Comparison of ENCODE assay signal across 8 cellular contexts in genomic region chr11:554428-554823, GRCh38. TPM values are rescaled to one million over a fixed set of nuclear protein-coding genes. Genes with fewer than 3 reads are reported as not detected.
DNase-seq lines count a peak whose midpoint lies in the region; ATAC-seq and TF ChIP-seq lines count a peak whose summit lies in the region.
"Had no signal": no experiment of that assay in that cellular context is flagged by ENCODE, and none has a peak within 500 bp of the region (broad histone marks: within the 10 kb centered on the region; RNA-seq: fewer than 3 reads in every experiment).

No MANE protein-coding gene starts in this region.

- 0% methylated on average over 2 of the region's 21 CpGs; no CpG with 5 or more reads in 1 of the 2 donors for WGBS in esophagus squamous epithelium, 2 donors

- peaks cover 28% of the 10 kb centered on the region for H3K27me3 ChIP-seq in GM23338 (ENCODE audit: insufficient read depth)
- H3K27me3 ChIP-seq in Peyer's patch = peaks cover 0 to 9% of the 10 kb centered on the region in 2 donors
- H3K27me3 ChIP-seq in esophagus squamous epithelium = peaks cover 0 to 92% (median 3%) of the 10 kb centered on the region in 4 donors
- peaks cover 50 to 56% (median 55%) of the 10 kb centered on the region in 3 donors for H3K27me3 ChIP-seq in gastrocnemius medialis

- TF ChIP-seq CTCF in GM23338 (conservative IDR thresholded peaks at IDR 0.05; ENCODE audit: low read depth in 2 of 2) (no peak), Peyer's patch (IDR thresholded peaks at IDR 0.05) (no peak), esophagus squamous epithelium (IDR thresholded peaks at IDR 0.05) (no peak), gastrocnemius medialis (IDR thresholded peaks at IDR 0.05 in 4 of 5, conservative IDR thresholded peaks at IDR 0.05 in 1 of 5) (no peak)

- H3K4me1 ChIP-seq in GM23338 (ENCODE audit: insufficient read depth) (peaks cover 5% of the 10 kb centered on the region; the same call in 1 of the 2 replicates), Peyer's patch (peaks cover 0 to 24% (median 18%) of the 10 kb centered on the region in 4 donors), esophagus squamous epithelium (peaks cover 15 to 29% (median 20%) of the 10 kb centered on the region in 3 donors), gastrocnemius medialis (peaks cover 8 to 9% of the 10 kb centered on the region in 2 donors)

- peak overlapping the region; percentile 64 for H3K4me3 ChIP-seq in GM23338
- H3K4me3 ChIP-seq in Peyer's patch = peak overlapping the region in 3 of 4 donors; percentile 50
- H3K4me3 ChIP-seq in esophagus squamous epithelium = peak overlapping the region; percentile 27 to 62 (median 44)
- peak overlapping the region in 3 of 4 donors; percentile 5 to 43 (median 37) for H3K4me3 ChIP-seq in gastrocnemius medialis

- intact Hi-C loops in esophagus squamous epithelium (cut with DNase I) = no loop called here
- intact Hi-C loops in gastrocnemius medialis (cut with DNase I; ENCODE audit: low total_unique reads) = no loop called here

- peak; percentile 14 for ATAC-seq in GM23338
- no peak for ATAC-seq in gastrocnemius medialis
- no peak for ATAC-seq in HG03039 (IDR thresholded peaks at IDR 0.05; ENCODE audit: unreplicated experiment)

- peaks cover 6% of the 10 kb centered on the region; the same call in 2 of the 3 replicates for H3K4me1 Mint-ChIP-seq in GM23338

- no peaks in the 10 kb centered on the region for H3K9me2 ChIP-seq in GM23338 (ENCODE audit: insufficient read depth)

- peak overlapping the region; percentile 87 for H3K4me2 ChIP-seq in GM23338

- H2AFZ ChIP-seq in GM23338 = peak overlapping the region; percentile 84; the same call in 1 of the 2 replicates

- H3K9me3 ChIP-seq in Peyer's patch (no peaks in the 10 kb centered on the region), esophagus squamous epithelium (no peaks in the 10 kb centered on the region), gastrocnemius medialis (no peaks in the 10 kb centered on the region)

- H3K36me3 Mint-ChIP-seq in GM23338 (ENCODE audit: low read depth) = no peaks in the 10 kb centered on the region
- H3K36me3 Mint-ChIP-seq: type B pancreatic cell had no signal

- peak overlapping the region; percentile 55; the same call in 2 of the 3 replicates for H3K4me3 Mint-ChIP-seq in GM23338
- H3K4me3 Mint-ChIP-seq: type B pancreatic cell had no signal

- no peaks in the 10 kb centered on the region for H4K20me1 ChIP-seq in GM23338 (replicated peaks; ENCODE audit: insufficient read depth)

- peaks cover 2% of the 10 kb centered on the region; the same call in 1 of the 3 replicates for H3K9me3 Mint-ChIP-seq in GM23338
- H3K9me3 Mint-ChIP-seq: type B pancreatic cell had no signal

- peaks cover 22% of the 10 kb centered on the region for H3K27me3 Mint-ChIP-seq in GM23338 (ENCODE audit: insufficient read depth, low read depth, poor library complexity)

- TF ChIP-seq POLR2A in Peyer's patch (IDR thresholded peaks at IDR 0.05) (no peak), esophagus squamous epithelium (IDR thresholded peaks at IDR 0.05) (no peak), gastrocnemius medialis (IDR thresholded peaks at IDR 0.05) (no peak)

- DNase-seq in GM23338 (ENCODE audit: low spot score) = peak; percentile 54
- no peak for DNase-seq in Peyer's patch
- DNase-seq in esophagus squamous epithelium (lab: John Stamatoyannopoulos, UW) = no peak
- no peak for DNase-seq in gastrocnemius medialis
- no peak for DNase-seq in activated effector memory CD4-positive, alpha-beta T cell treated with Interleukin-2 at 50 U/mL for 16 hours
- DNase-seq in activated gamma-delta T cell (lab: John Stamatoyannopoulos, UW) = no peak

- in situ Hi-C loops in gastrocnemius medialis (cut with MboI; ENCODE audit: low sequenced_read_pairs in 4 of 4) = loop anchor here (25.0 kb wide), 2 partner anchors 158 to 183 kb away; partner anchors contain the start of genes EPS8L2 (in 3 of the 4) and TALDO1 (in 1 of the 4)

- no peak overlapping the region for H3K27ac Mint-ChIP-seq in GM23338
- H3K27ac Mint-ChIP-seq: type B pancreatic cell had no signal

- H3F3A ChIP-seq in GM23338 (replicated peaks; ENCODE audit: low read depth) = 0 out of 2 replicates have a peak, but pooled peaks cover 7% of the 10 kb centered on the region

- H3K27ac ChIP-seq in GM23338 (ENCODE audit: low read depth) (no peak overlapping the region), Peyer's patch (peak overlapping the region in 1 of 4 donors; percentile 49), esophagus squamous epithelium (no peak overlapping the region), gastrocnemius medialis (no peak overlapping the region)

- H3K36me3 ChIP-seq in GM23338 (ENCODE audit: insufficient read depth) (no peaks in the 10 kb centered on the region), Peyer's patch (no peaks in the 10 kb centered on the region), esophagus squamous epithelium (no peaks in the 10 kb centered on the region), gastrocnemius medialis (no peaks in the 10 kb centered on the region)

- H3K79me2 ChIP-seq in GM23338 (replicated peaks; ENCODE audit: insufficient read depth) = no peaks in the 10 kb centered on the region

TF ChIP-seq in GM23338, 12 proteins besides CTCF, POLR2A, EP300 and RAD21:
- no peak for TF ChIP-seq NANOG (IDR thresholded peaks at IDR 0.05; ENCODE audit: borderline replicate concordance)
- TF ChIP-seq STAT1 (IDR thresholded peaks at IDR 0.05; ENCODE audit: unreplicated experiment) = no peak
- TF ChIP-seq JUNB (IDR thresholded peaks at IDR 0.05; ENCODE audit: unreplicated experiment) = no peak
- TF ChIP-seq EZH2phosphoT487 (IDR thresholded peaks at IDR 0.05; ENCODE audit: unreplicated experiment) = no peak

RNA-seq across cellular contexts. Expression of gene LMNTD2, which starts 6.1 kb away (rescaled TPM):
- total RNA-seq in GM23338 (2014; rRNA removed; shearing (Covaris generic)) = 1.3 and 1.8 TPM in 2 replicates
- polyA plus RNA-seq in GM23338 (2016; fragmentation: Nextera tagmentation; extraction: Ambion mirVana) = 1.9 and 2.1 TPM in 2 replicates
- total RNA-seq in Peyer's patch = 10 to 100 TPM in 3 of 4 donors, 1 to 10 TPM in 1; 6.6 to 32.9 (median 14.1) TPM
- 1 to 10 TPM; 2.1 to 4.6 (median 3.8) TPM for total RNA-seq in esophagus squamous epithelium
- 1 to 10 TPM in 1 of 4 donors, under 1 TPM in 1, not detected in 2; 0.13 to 1.5 TPM for total RNA-seq in gastrocnemius medialis

RNA-seq across cellular contexts. Expression of gene RASSF7, which starts 6.3 kb away (rescaled TPM):
- 59.1 and 64.8 TPM in 2 replicates for total RNA-seq in GM23338 (2014; rRNA removed; shearing (Covaris generic))
- 37.6 and 39.6 TPM in 2 replicates for polyA plus RNA-seq in GM23338 (2016; fragmentation: Nextera tagmentation; extraction: Ambion mirVana)
- total RNA-seq in Peyer's patch = 100 to 1,000 TPM in 3 of 4 donors, 10 to 100 TPM in 1; 80.9 to 340 (median 172) TPM
- total RNA-seq in esophagus squamous epithelium = 10 to 100 TPM; 35.7 to 54.0 (median 44.4) TPM
- 1 to 10 TPM in 1 of 4 donors, under 1 TPM in 3; 0.56 to 2.4 (median 0.70) TPM for total RNA-seq in gastrocnemius medialis

RNA-seq across cellular contexts. Expression of gene LRRC56, which starts 17.1 kb away (rescaled TPM):
- 0.54 and 0.87 TPM in 2 replicates for total RNA-seq in GM23338 (2014; rRNA removed; shearing (Covaris generic))
- polyA plus RNA-seq in GM23338 (2016; fragmentation: Nextera tagmentation; extraction: Ambion mirVana) = 0.52 and 0.73 TPM in 2 replicates
- total RNA-seq in Peyer's patch (1 to 10 TPM in 2 of 4 donors, under 1 TPM in 2; 0.67 to 4.1 (median 2.4) TPM), esophagus squamous epithelium (1 to 10 TPM in 2 of 4 donors, under 1 TPM in 2; 0.35 to 2.3 (median 1.2) TPM), gastrocnemius medialis (under 1 TPM in 2 of 4 donors, not detected in 2; 0.29 to 0.36 TPM)

RNA-seq across cellular contexts. Expression of gene HRAS, which starts 19.1 kb away (rescaled TPM):
- 28.7 and 37.9 TPM in 2 replicates for total RNA-seq in GM23338 (2014; rRNA removed; shearing (Covaris generic))
- 46.3 and 48.7 TPM in 2 replicates for polyA plus RNA-seq in GM23338 (2016; fragmentation: Nextera tagmentation; extraction: Ambion mirVana)
- total RNA-seq in Peyer's patch = 10 to 100 TPM; 27.4 to 55.3 (median 35.1) TPM
- 100 to 1,000 TPM in 2 of 4 donors, 10 to 100 TPM in 2; 56.7 to 106 (median 85.2) TPM for total RNA-seq in esophagus squamous epithelium
- total RNA-seq in gastrocnemius medialis = 10 to 100 TPM; 17.1 to 50.0 (median 37.6) TPM

RNA-seq across cellular contexts. Expression of gene PHRF1, which starts 21.8 kb away (rescaled TPM):
- total RNA-seq in GM23338 (2014; rRNA removed; shearing (Covaris generic)) = 33.9 and 45.9 TPM in 2 replicates
- 11.0 and 11.6 TPM in 2 replicates for polyA plus RNA-seq in GM23338 (2016; fragmentation: Nextera tagmentation; extraction: Ambion mirVana)
- 10 to 100 TPM; 48.4 to 88.0 (median 57.8) TPM for total RNA-seq in Peyer's patch
- 10 to 100 TPM; 11.7 to 30.6 (median 24.2) TPM for total RNA-seq in esophagus squamous epithelium
- total RNA-seq in gastrocnemius medialis = 10 to 100 TPM in 3 of 4 donors, 1 to 10 TPM in 1; 9.2 to 22.6 (median 20.8) TPM

Comparison
In these comparisons a context has a peak if more than half of its experiments do, and no peak if none do; other contexts are left out.
1. RNA of gene RASSF7, which starts 6.3 kb away (total RNA-seq): 80.9 to 340 TPM in Peyer's patch, 59.1 to 64.8 TPM in GM23338 and 35.7 to 54.0 TPM in esophagus squamous epithelium; 0.56 to 2.4 TPM in gastrocnemius medialis; every median in the first group is over 10 times any median in the second.
2. Peak in every context shown above with its lines, with median percentiles within 50 percentile points of each other: H3K4me3 ChIP-seq.